In the genomic region with DNA sequence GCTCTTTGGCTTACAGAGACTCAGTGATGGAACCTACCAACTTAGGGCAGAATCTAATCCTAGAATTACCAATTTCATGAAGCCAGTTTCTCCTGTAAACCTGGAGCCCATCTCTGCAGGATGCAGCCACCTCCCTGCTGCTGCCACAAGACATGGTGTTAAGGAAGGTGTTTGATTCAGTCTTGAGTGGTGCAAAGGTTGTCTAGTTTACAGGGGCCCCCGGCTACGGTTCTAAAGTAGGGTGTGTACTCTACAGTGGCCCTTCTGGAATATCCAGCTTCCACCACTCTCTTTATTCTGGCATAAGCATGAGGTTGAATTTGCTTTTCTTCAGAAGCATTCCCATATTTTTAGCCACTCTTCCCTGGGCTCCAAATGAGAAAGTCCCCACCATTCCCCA, we compare ENCODE assay signal across 7 cellular contexts.
"Had no signal": no experiment of that assay in that cellular context is flagged by ENCODE, and none has a peak within 500 bp of the region (broad histone marks: within the 10 kb centered on the region; RNA-seq: fewer than 3 reads in every experiment).

No MANE protein-coding gene starts in this region.

- H3K4me3 ChIP-seq: K562 had no signal

- DNase-seq: IMR-90, KBM-7, KG1 had no signal

- H3K27ac ChIP-seq: HL-60 had no signal

- ATAC-seq: HepG2, K562 had no signal

- FAIRE-seq: HepG2, HTR-8/SVneo, K562 had no signal
